ENCODE assay signal across 26 cellular contexts in genomic region chr5:2272039-2272438, GRCh38.
"Had no signal": no experiment of that assay in that cellular context is flagged by ENCODE, and none has a peak within 500 bp of the region (broad histone marks: within the 10 kb centered on the region; RNA-seq: fewer than 3 reads in every experiment).

No MANE protein-coding gene starts in this region.

- ATAC-seq: stimulated activated effector memory CD8-positive, alpha-beta T cell treated with anti-CD3 and anti-CD28 coated beads, Interleukin-12 subunit alpha, Interleukin-12 subunit beta, amount 100 ng/mL, for 72 hours; stimulated activated memory B cell treated with anti-CD40 and anti-IgM and Interleukin-4, amounts not matched to agents 10 μg/mL and 1 μg/mL and 100 μg/mL, for 72 hours; stimulated activated naive B cell treated with anti-CD40 and anti-IgM and Interleukin-4, amounts not matched to agents 10 μg/mL and 1 μg/mL and 100 μg/mL, for 72 hours; stimulated activated naive CD8-positive, alpha-beta T cell treated with anti-CD3 and anti-CD28 coated beads, Interleukin-15, amount 100 ng/mL, for 72 hours; stimulated activated naive CD8-positive, alpha-beta T cell treated with anti-CD3 and anti-CD28 coated beads, Interleukin-15, Interleukin-2, amounts not matched to agents 100 U/mL and 50 U/mL, for 24 hours; upper lobe of right lung had no signal

- DNase-seq: stimulated activated CD4-positive, alpha-beta T cell treated with anti-CD3 and anti-CD28 coated beads, Interleukin-2, amount 100 ng/mL, for 48 hours; stimulated activated CD4-positive, alpha-beta T cell treated with anti-CD3 and anti-CD28 coated beads, Interleukin-4, amount 100 ng/mL, for 1 hour; stimulated activated CD4-positive, alpha-beta T cell treated with anti-CD3 and anti-CD28 coated beads, Interleukin-4, amount 100 ng/mL, for 24 hours; stimulated activated CD4-positive, alpha-beta T cell treated with anti-CD3 and anti-CD28 coated beads, Interleukin-4, amount 100 ng/mL, for 4 hours; stimulated activated CD8-positive, alpha-beta memory T cell treated with anti-CD3 and anti-CD28 coated beads, Interleukin-4, amount 100 ng/mL, for 48 hours; stimulated activated naive B cell treated with anti-CD40 and anti-IgM and Interleukin-4, amounts not matched to agents 10 μg/mL and 1 μg/mL and 100 μg/mL, for 72 hours; stimulated activated naive CD4-positive, alpha-beta T cell; stimulated activated naive CD4-positive, alpha-beta T cell treated with Interleukin-2 at 50 U/mL for 16 hours; stimulated activated naive CD8-positive, alpha-beta T cell treated with anti-CD3 and anti-CD28 coated beads, Interleukin-15, amount 100 ng/mL, for 72 hours; stimulated activated naive CD8-positive, alpha-beta T cell treated with anti-CD3 and anti-CD28 coated beads, Interleukin-15, Interleukin-2, amounts not matched to agents 100 U/mL and 50 U/mL, for 24 hours; stomach; substantia nigra; testis; thyroid gland; transverse colon; trophoblast cell; upper lobe of left lung; upper lobe of right lung; uterus had no signal

- H3K27ac ChIP-seq: stomach, suprapubic skin, testis, thoracic aorta, thyroid gland, tibial artery, tibial nerve, transverse colon, upper lobe of left lung, upper lobe of right lung, uterus, vagina had no signal

- H3K36me3 ChIP-seq: stomach, suprapubic skin, thoracic aorta, thyroid gland, tibial artery, tibial nerve, transverse colon, upper lobe of left lung, upper lobe of right lung, uterus, vagina had no signal

- H3K27me3 ChIP-seq: testis, thyroid gland, tibial nerve, upper lobe of left lung, upper lobe of right lung, uterus, vagina had no signal

- H3K4me3 ChIP-seq: stomach, suprapubic skin, testis, thoracic aorta, thyroid gland, tibial artery, tibial nerve, transverse colon, upper lobe of left lung, upper lobe of right lung, uterus, vagina had no signal

- H3K4me1 ChIP-seq: stomach, suprapubic skin, testis, thyroid gland, tibial artery, tibial nerve, transverse colon, upper lobe of left lung, upper lobe of right lung, uterus, vagina had no signal

- H3K9me3 ChIP-seq: stomach, suprapubic skin, testis, thoracic aorta, thyroid gland, tibial artery, tibial nerve, transverse colon, upper lobe of left lung, upper lobe of right lung, uterus, vagina had no signal
